ENCODE assay signal across 22 cellular contexts in the genomic region with DNA sequence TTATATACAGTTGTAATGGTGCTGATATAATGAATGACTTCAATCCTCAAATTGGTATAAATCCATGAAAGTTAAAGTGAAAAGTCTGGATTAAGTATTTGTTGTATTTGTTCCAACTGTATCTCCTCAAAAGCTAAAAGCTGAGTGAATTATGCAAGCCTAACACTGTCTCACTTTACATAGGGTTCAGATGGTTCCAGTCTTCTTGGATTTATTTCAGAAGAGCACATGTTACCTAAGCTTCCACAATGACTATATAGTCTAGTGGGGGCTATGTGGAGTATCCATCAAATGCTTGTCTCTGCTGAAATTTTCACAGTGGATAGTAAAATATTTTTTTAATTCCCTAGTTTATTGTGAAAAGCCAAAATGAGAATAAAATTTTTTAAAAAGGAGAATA.
"Had no signal": no experiment of that assay in that cellular context is flagged by ENCODE, and none has a peak within 500 bp of the region (broad histone marks: within the 10 kb centered on the region; RNA-seq: fewer than 3 reads in every experiment).

No MANE protein-coding gene starts in this region.

- DNase-seq: colonic mucosa; cortex of kidney; dorsolateral prefrontal cortex; effector CD4-positive, alpha-beta T cell; effector CD8-positive, alpha-beta T cell; effector memory CD4-positive, alpha-beta T cell; effector memory CD8-positive, alpha-beta T cell; endodermal cell; erythroblast; esophagus squamous epithelium; foreskin fibroblast; foreskin keratinocyte; foreskin melanocyte; glutamatergic neuron; head of caudate nucleus; heart left ventricle; heart right ventricle had no signal

- H3K36me3 ChIP-seq: colonic mucosa had no signal

- H3K4me1 ChIP-seq: colonic mucosa, foreskin keratinocyte, gastroesophageal sphincter had no signal

- H3K9me3 ChIP-seq: colonic mucosa, esophagus muscularis mucosa, esophagus squamous epithelium, gastroesophageal sphincter, heart left ventricle, heart right ventricle had no signal

- H3K27ac ChIP-seq: colonic mucosa, coronary artery, dorsolateral prefrontal cortex, epithelial cell of prostate, esophagus muscularis mucosa, esophagus squamous epithelium, foreskin keratinocyte, gastroesophageal sphincter, heart left ventricle, heart right ventricle had no signal

- H3K27me3 ChIP-seq: colonic mucosa, dorsolateral prefrontal cortex, esophagus muscularis mucosa, esophagus squamous epithelium, foreskin keratinocyte, gastroesophageal sphincter, heart left ventricle, heart right ventricle had no signal

- ATAC-seq: effector memory CD8-positive, alpha-beta T cell; esophagus mucosa; foreskin keratinocyte; gastroesophageal sphincter had no signal

- H3K4me3 ChIP-seq: colonic mucosa, coronary artery, dorsolateral prefrontal cortex, esophagus muscularis mucosa, esophagus squamous epithelium, gastroesophageal sphincter, heart left ventricle, heart right ventricle had no signal
